Comparison of ENCODE assay signal across 19 cellular contexts in the genomic region with DNA sequence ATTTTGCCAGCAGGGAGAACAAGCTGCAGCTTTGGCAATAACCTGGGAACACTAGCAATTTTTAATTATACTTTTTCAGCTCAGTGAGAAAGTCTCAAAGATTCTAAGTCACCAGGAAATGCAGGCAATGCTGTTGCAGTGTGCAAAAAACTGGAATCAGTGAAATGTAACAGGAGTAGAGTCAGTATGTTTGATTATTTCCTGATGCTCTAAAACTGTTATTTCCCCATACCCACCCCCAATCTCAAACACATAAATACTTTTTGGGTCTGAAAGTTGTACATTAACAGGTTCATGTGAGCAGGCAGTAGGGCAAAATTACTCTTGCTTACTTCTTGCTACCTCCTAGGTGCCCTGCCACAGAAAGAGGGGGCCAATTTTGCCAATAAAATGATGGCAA.
"Had no signal": no experiment of that assay in that cellular context is flagged by ENCODE, and none has a peak within 500 bp of the region (broad histone marks: within the 10 kb centered on the region; RNA-seq: fewer than 3 reads in every experiment).

No MANE protein-coding gene starts in this region.

- DNase-seq: activated CD4-positive, alpha-beta memory T cell treated with anti-CD3 and anti-CD28 coated beads, Interleukin-2, amount 10 ng/mL, durations not matched to agents 7 days and 5 days; activated CD4-positive, alpha-beta T cell treated with anti-CD3 and anti-CD28 coated beads for 4 hours; activated effector memory CD4-positive, alpha-beta T cell treated with anti-CD3 and anti-CD28 coated beads, Interleukin-2, amount 50 U/mL, for 16 hours; activated T-cell treated with anti-CD3 and anti-CD28 coated beads, Interleukin-2, amount 50 U/mL, for 4 hours; amniotic stem cell; body of pancreas; caudate nucleus; colonic mucosa; esophagus squamous epithelium; head of caudate nucleus; nephron progenitor cell; occipital lobe; right lobe of liver; stimulated activated naive CD8-positive, alpha-beta T cell treated with anti-CD3 and anti-CD28 coated beads, Interleukin-15, amount 100 ng/mL, for 72 hours; T-helper 17 cell; upper lobe of left lung had no signal

- H3K4me3 ChIP-seq: body of pancreas, colonic mucosa, esophagus squamous epithelium, prostate gland, right lobe of liver, upper lobe of left lung had no signal

- H3K36me3 ChIP-seq: colonic mucosa, esophagus squamous epithelium, prostate gland, right lobe of liver, upper lobe of left lung had no signal

- ATAC-seq: activated naive CD4-positive, alpha-beta T cell treated with anti-CD3 and anti-CD28 coated beads, Interleukin-2, amount 50 U/mL, for 72 hours; activated T-cell treated with anti-CD3 and anti-CD28 coated beads, Interleukin-2, amount 50 U/mL, for 4 hours; body of pancreas; right lobe of liver; stimulated activated naive CD8-positive, alpha-beta T cell treated with anti-CD3 and anti-CD28 coated beads, Interleukin-15, amount 100 ng/mL, for 72 hours; T-helper 17 cell; WTC11 had no signal

- H3K9me3 ChIP-seq: body of pancreas, colonic mucosa, esophagus squamous epithelium, prostate gland, right lobe of liver, upper lobe of left lung had no signal

- H3K27ac ChIP-seq: body of pancreas, colonic mucosa, esophagus squamous epithelium, prostate gland, right lobe of liver, upper lobe of left lung had no signal

- H3K4me1 ChIP-seq: body of pancreas, colonic mucosa, esophagus squamous epithelium, prostate gland, right lobe of liver, upper lobe of left lung had no signal

- H3K27me3 ChIP-seq: body of pancreas, colonic mucosa, esophagus squamous epithelium, right lobe of liver, upper lobe of left lung had no signal
